In genomic region chr5:111685969-111686368, GRCh38 we compare ENCODE assay signal across 11 cellular contexts.
DNase-seq lines count a peak whose midpoint lies in the region; ATAC-seq and TF ChIP-seq lines count a peak whose summit lies in the region.
"Had no signal": no experiment of that assay in that cellular context is flagged by ENCODE, and none has a peak within 500 bp of the region (broad histone marks: within the 10 kb centered on the region; RNA-seq: fewer than 3 reads in every experiment).

No MANE protein-coding gene starts in this region.

- H3K4me2 ChIP-seq in IMR-90 (ENCODE audit: low read depth, low read length) = no peak overlapping the region

- peak; percentile 24; the same call in 1 of the 2 replicates for TF ChIP-seq RAD21 in IMR-90 (IDR thresholded peaks at IDR 0.05; ENCODE audit: low read length)

- no peak overlapping the region for H4K8ac ChIP-seq in IMR-90 (ENCODE audit: low read depth in 2 of 2, low read length in 2 of 2)

- H2BK120ac ChIP-seq in IMR-90 (ENCODE audit: low read depth, low read length) = no peak overlapping the region

- H3K14ac ChIP-seq in IMR-90 (replicated peaks; ENCODE audit: low read depth, low read length) = no peak overlapping the region

- H3K27ac ChIP-seq in 22Rv1 (no peak overlapping the region), IMR-90 (ENCODE audit: insufficient read depth, low read length) (no peak overlapping the region), body of pancreas (no peak overlapping the region)

- no TSS peak for BruUV-seq in IMR-90 (replicated peaks; lab: Mats Ljungman, UMichigan)

- H3K4me3 ChIP-seq in IMR-90 (ENCODE audit: insufficient read depth, low read depth, low read length) (no peak overlapping the region), body of pancreas (no peak overlapping the region)

- CTCF ChIA-PET in IMR-90 (lab: Yijun Ruan, JAX) = no interaction called here

- H3K79me1 ChIP-seq in IMR-90 (ENCODE audit: low read depth in 1 of 2, low read length in 2 of 2) = no peaks in the 10 kb centered on the region

- H3K27me3 ChIP-seq in IMR-90 (ENCODE audit: control insufficient read depth, insufficient read depth, low read length) (no peaks in the 10 kb centered on the region), body of pancreas (no peaks in the 10 kb centered on the region)

- H2AK5ac ChIP-seq in IMR-90 (ENCODE audit: low read depth, low read length) = no peak overlapping the region

- H3K9me1 ChIP-seq in IMR-90 (ENCODE audit: insufficient read depth, low read length) = peaks cover 4% of the 10 kb centered on the region; the same call in 1 of the 2 replicates

- WGBS in IMR-90 (ENCODE audit: extremely low coverage in 2 of 2, insufficient read length in 1 of 2), 2 experiments = no CpG with 5 or more reads among the region's 3 CpGs
- WGBS in body of pancreas, 2 donors = 82 to 94% methylated on average over 3 of the region's 3 CpGs

- no peaks in the 10 kb centered on the region for H3K9me3 ChIP-seq in IMR-90 (ENCODE audit: control insufficient read depth, insufficient read depth, low read length)
- no peaks in the 10 kb centered on the region for H3K9me3 ChIP-seq in body of pancreas

- no peak overlapping the region for H4K91ac ChIP-seq in IMR-90 (ENCODE audit: insufficient read depth, low read depth, low read length)

- ATAC-seq in GM18502 (IDR thresholded peaks at IDR 0.05; ENCODE audit: poor library complexity, unreplicated experiment) (peak; percentile 75), IMR-90 (ENCODE audit: low read depth) (no peak), body of pancreas (no peak), GM18519 (IDR thresholded peaks at IDR 0.05; ENCODE audit: low FRiP score, unreplicated experiment) (no peak), sciatic nerve (no peak)

- no peak overlapping the region for H2BK20ac ChIP-seq in IMR-90 (ENCODE audit: low read depth, low read length)

- TF ChIP-seq CTCF in 22Rv1 (IDR thresholded peaks at IDR 0.05) (peak; percentile 14; the same call in 1 of the 2 replicates), IMR-90 (conservative IDR thresholded peaks at IDR 0.05; ENCODE audit: low read depth, low read length) (no peak), body of pancreas (IDR thresholded peaks at IDR 0.05) (peak in 4 of 7 experiments; percentile 11 to 35 (median 18))

- no peak overlapping the region for H3K9ac ChIP-seq in IMR-90 (ENCODE audit: low read depth, low read length)

- POLR2A ChIA-PET in IMR-90 (lab: Charles Lee; ENCODE audit: unreplicated experiment) = no interaction called here

- DNase-seq in IMR-90 = no peak
- DNase-seq in body of pancreas = no peak
- no peak for DNase-seq in NCI-H226
- no peak for DNase-seq in sciatic nerve (ENCODE audit: low spot score)
- no peak for DNase-seq in activated CD4-positive, CD25-positive, alpha-beta regulatory T cell (lab: John Stamatoyannopoulos, UW)
- DNase-seq: C1 segment of cervical spinal cord; hypothalamus; stimulated activated naive CD4-positive, alpha-beta T cell had no signal

- TF ChIP-seq POLR2A in IMR-90 (IDR thresholded peaks at IDR 0.05; ENCODE audit: low read depth, low read length) (no peak), body of pancreas (IDR thresholded peaks at IDR 0.05) (no peak)

- H2AFZ ChIP-seq in IMR-90 (replicated peaks; ENCODE audit: low read length, poor library complexity) = no peak overlapping the region

- H3K23ac ChIP-seq in IMR-90 (ENCODE audit: low read depth, low read length) = no peak overlapping the region

- no peak overlapping the region for H2AK9ac ChIP-seq in IMR-90 (replicated peaks; ENCODE audit: low read depth, low read length, poor library complexity)

- no peak overlapping the region for H3K56ac ChIP-seq in IMR-90 (ENCODE audit: extremely low read depth, insufficient read depth, low read length)

- H4K5ac ChIP-seq in IMR-90 (ENCODE audit: low read depth, low read length) = no peak overlapping the region

- H3K4me1 ChIP-seq in IMR-90 (ENCODE audit: control insufficient read depth, insufficient read depth, low read length) (peaks cover 13% of the 10 kb centered on the region), body of pancreas (peaks cover 4% of the 10 kb centered on the region)

- intact Hi-C loops in IMR-90 (cut with micrococcal nuclease) = no loop called here
- intact Hi-C loops in body of pancreas (cut with DNase I) = no loop called here
- intact Hi-C loops in sciatic nerve (cut with DNase I) = no loop called here

- no peak overlapping the region for H3K18ac ChIP-seq in IMR-90 (ENCODE audit: low read depth, low read length)

- H2BK5ac ChIP-seq in IMR-90 (ENCODE audit: low read depth, low read length, poor library complexity, severe bottlenecking) = no peak overlapping the region

- dilution Hi-C loops in IMR-90 (cut with HindIII; ENCODE audit: low sequenced_read_pairs, unreplicated experiment) = no loop called here

- in situ Hi-C loops in IMR-90 (cut with MboI; ENCODE audit: low sequenced_read_pairs) = no loop called here

- H4K20me1 ChIP-seq in IMR-90 (ENCODE audit: insufficient read depth, low read length) = no peaks in the 10 kb centered on the region

- H3K4ac ChIP-seq in IMR-90 (ENCODE audit: low read depth, low read length) = no peak overlapping the region

- H3K36me3 ChIP-seq in IMR-90 (ENCODE audit: control insufficient read depth, insufficient read depth, low read length) = no peaks in the 10 kb centered on the region
- H3K36me3 ChIP-seq in body of pancreas (replicated peaks in 1 of 2; ENCODE audit: insufficient read depth in 1 of 2, low read depth in 2 of 2) = no peaks in the 10 kb centered on the region

- H2BK15ac ChIP-seq in IMR-90 (ENCODE audit: low read depth, low read length) = no peak overlapping the region

TF ChIP-seq in IMR-90, 13 proteins besides CTCF, POLR2A, EP300 and RAD21:
- no peak for TF ChIP-seq MXI1 (IDR thresholded peaks at IDR 0.05; ENCODE audit: borderline replicate concordance, low read depth, low read length)
- no peak for TF ChIP-seq MAFK (IDR thresholded peaks at IDR 0.05; ENCODE audit: low read depth, low read length)
- no peak for TF ChIP-seq SMC3 (IDR thresholded peaks at IDR 0.05; ENCODE audit: low read depth, low read length)
- TF ChIP-seq USF2 (IDR thresholded peaks at IDR 0.05; ENCODE audit: low read depth, low read length) = no peak
- no peak for TF ChIP-seq RFX5 (IDR thresholded peaks at IDR 0.05; ENCODE audit: low read depth, low read length)
- TF ChIP-seq BHLHE40 (IDR thresholded peaks at IDR 0.05; ENCODE audit: low read depth, low read length) = no peak
- no peak for TF ChIP-seq NFE2L2 (IDR thresholded peaks at IDR 0.05; ENCODE audit: low read depth, low read length)
